18 cellular contexts compared by ENCODE assay signal in genomic region chr3:24149032-24149431, GRCh38.
DNase-seq lines count a peak whose midpoint lies in the region; TF ChIP-seq lines count a peak whose summit lies in the region.
"Had no signal": no experiment of that assay in that cellular context is flagged by ENCODE, and none has a peak within 500 bp of the region (broad histone marks: within the 10 kb centered on the region; RNA-seq: fewer than 3 reads in every experiment).

No MANE protein-coding gene starts in this region.

- H3K27ac ChIP-seq in DOHH2 (ENCODE audit: low read depth, low read length) (no peak overlapping the region), brain microvascular endothelial cell (no peak overlapping the region)
- H3K27ac ChIP-seq: BLaER1 treated with 17β-estradiol and CSF1 and Interleukin-3, amounts not matched to agents 10 nM and 100 nM; VCaP had no signal

- TF ChIP-seq CTCF in DOHH2 (IDR thresholded peaks at IDR 0.05; ENCODE audit: low read depth, low read length, poor library complexity, severe bottlenecking) (peak; percentile 49), brain microvascular endothelial cell (IDR thresholded peaks at IDR 0.05; ENCODE audit: low read depth, low read length, missing control alignments) (peak; percentile 46), nephron progenitor cell (IDR thresholded peaks at IDR 0.05) (peak; percentile 31)

- H3K79me2 ChIP-seq in DOHH2 (ENCODE audit: control insufficient read depth, low read length): no peaks in the 10 kb centered on the region

- H3K36me3 ChIP-seq in DOHH2 (ENCODE audit: control insufficient read depth, low read length) (no peaks in the 10 kb centered on the region), brain microvascular endothelial cell (replicated peaks) (no peaks in the 10 kb centered on the region)
- H3K36me3 ChIP-seq: BLaER1 treated with 17β-estradiol and CSF1 and Interleukin-3, amounts not matched to agents 10 nM and 100 nM had no signal

- H3K4me1 Mint-ChIP-seq in nephron progenitor cell: no peaks in the 10 kb centered on the region
- peaks cover 3% of the 10 kb centered on the region for H3K4me1 Mint-ChIP-seq in activated CD4-positive, alpha-beta T cell treated with anti-CD3 and anti-CD28 coated beads, Interleukin-2, amount 10 ng/mL, durations not matched to agents 24 days and 14 days

- intact Hi-C loops in activated CD4-positive, alpha-beta T cell treated with anti-CD3 and anti-CD28 coated beads, Interleukin-2, amount 10 ng/mL, durations not matched to agents 24 days and 14 days (cut with micrococcal nuclease): no loop called here

- H3K4me2 ChIP-seq in DOHH2 (ENCODE audit: low read length): no peak overlapping the region
- H3K4me2 ChIP-seq: BLaER1 treated with 17β-estradiol and CSF1 and Interleukin-3, amounts not matched to agents 10 nM and 100 nM had no signal

- H3K4me3 ChIP-seq in DOHH2 (ENCODE audit: low read length) (no peak overlapping the region), brain microvascular endothelial cell (ENCODE audit: low read depth, low read length) (no peak overlapping the region)
- H3K4me3 ChIP-seq: BLaER1 treated with 17β-estradiol and CSF1 and Interleukin-3, amounts not matched to agents 10 nM and 100 nM; dorsolateral prefrontal cortex had no signal

- no peaks in the 10 kb centered on the region for H3K9me3 ChIP-seq in DOHH2 (ENCODE audit: control insufficient read depth, insufficient read depth, low read length)
- H3K9me3 ChIP-seq: BLaER1 treated with 17β-estradiol and CSF1 and Interleukin-3, amounts not matched to agents 10 nM and 100 nM had no signal

- peak; percentile 16 for DNase-seq in HT-29 (ENCODE audit: low spot score)
- no peak for DNase-seq in brain microvascular endothelial cell
- peak; percentile 6 for DNase-seq in nephron progenitor cell
- DNase-seq in COLO829 (ENCODE audit: low spot score): no peak
- DNase-seq in SKM-1 (lab: John Stamatoyannopoulos, UW; ENCODE audit: unreplicated experiment): no peak
- no peak for DNase-seq in activated CD4-positive, alpha-beta T cell treated with anti-CD3 and anti-CD28 coated beads, Interleukin-2, amount 10 ng/mL, durations not matched to agents 24 days and 14 days
- no peak for DNase-seq in DMS 273 (lab: John Stamatoyannopoulos, UW; ENCODE audit: unreplicated experiment)
- DNase-seq: activated CD8-positive, alpha-beta memory T cell treated with anti-CD3 and anti-CD28 coated beads, Interleukin-2, amount 50 U/mL, for 48 hours; dorsolateral prefrontal cortex; GF-D8; kidney glomerular epithelial cell; NCI-H1105; NCI-H526; stimulated activated CD4-positive, alpha-beta T cell treated with anti-CD3 and anti-CD28 coated beads, Interleukin-2, amount 100 ng/mL, for 48 hours had no signal

- in situ Hi-C loops in brain microvascular endothelial cell (cut with HindIII; ENCODE audit: low pct_ligation_motif_present, low sequenced_read_pairs): no loop called here

- no peaks in the 10 kb centered on the region for H4K20me1 ChIP-seq in DOHH2 (ENCODE audit: control insufficient read depth, insufficient read depth, low read depth, low read length)
- H4K20me1 ChIP-seq: BLaER1 treated with 17β-estradiol and CSF1 and Interleukin-3, amounts not matched to agents 10 nM and 100 nM had no signal

- H3K9me3 Mint-ChIP-seq in nephron progenitor cell: no peaks in the 10 kb centered on the region
- no peaks in the 10 kb centered on the region for H3K9me3 Mint-ChIP-seq in activated CD4-positive, alpha-beta T cell treated with anti-CD3 and anti-CD28 coated beads, Interleukin-2, amount 10 ng/mL, durations not matched to agents 24 days and 14 days
- H3K9me3 Mint-ChIP-seq: stimulated activated memory B cell treated with anti-CD40 and anti-IgM and Interleukin-4, amounts not matched to agents 10 μg/mL and 1 μg/mL and 100 μg/mL, for 72 hours had no signal

- H3K36me3 Mint-ChIP-seq in nephron progenitor cell (ENCODE audit: low read depth): no peaks in the 10 kb centered on the region
- H3K36me3 Mint-ChIP-seq in activated CD4-positive, alpha-beta T cell treated with anti-CD3 and anti-CD28 coated beads, Interleukin-2, amount 10 ng/mL, durations not matched to agents 24 days and 14 days (ENCODE audit: low read depth): no peaks in the 10 kb centered on the region
- H3K36me3 Mint-ChIP-seq: stimulated activated memory B cell treated with anti-CD40 and anti-IgM and Interleukin-4, amounts not matched to agents 10 μg/mL and 1 μg/mL and 100 μg/mL, for 72 hours had no signal

- H3K4me3 Mint-ChIP-seq in nephron progenitor cell: no peak overlapping the region
- H3K4me3 Mint-ChIP-seq in activated CD4-positive, alpha-beta T cell treated with anti-CD3 and anti-CD28 coated beads, Interleukin-2, amount 10 ng/mL, durations not matched to agents 24 days and 14 days: no peak overlapping the region
- H3K4me3 Mint-ChIP-seq: stimulated activated memory B cell treated with anti-CD40 and anti-IgM and Interleukin-4, amounts not matched to agents 10 μg/mL and 1 μg/mL and 100 μg/mL, for 72 hours had no signal

- peaks cover under 1% of the 10 kb centered on the region; the same call in 1 of the 2 replicates for H3K4me1 ChIP-seq in DOHH2 (ENCODE audit: control insufficient read depth, low read length)

- no peaks in the 10 kb centered on the region for H3K9me2 ChIP-seq in DOHH2 (replicated peaks; ENCODE audit: control insufficient read depth, low read length)

- H3K27me3 Mint-ChIP-seq in nephron progenitor cell (ENCODE audit: low read depth, poor library complexity): peaks cover 3% of the 10 kb centered on the region
- H3K27me3 Mint-ChIP-seq in activated CD4-positive, alpha-beta T cell treated with anti-CD3 and anti-CD28 coated beads, Interleukin-2, amount 10 ng/mL, durations not matched to agents 24 days and 14 days: peaks cover 4% of the 10 kb centered on the region
- H3K27me3 Mint-ChIP-seq: stimulated activated memory B cell treated with anti-CD40 and anti-IgM and Interleukin-4, amounts not matched to agents 10 μg/mL and 1 μg/mL and 100 μg/mL, for 72 hours had no signal

- H3K27ac Mint-ChIP-seq in nephron progenitor cell: no peak overlapping the region
- H3K27ac Mint-ChIP-seq in activated CD4-positive, alpha-beta T cell treated with anti-CD3 and anti-CD28 coated beads, Interleukin-2, amount 10 ng/mL, durations not matched to agents 24 days and 14 days: no peak overlapping the region
- H3K27ac Mint-ChIP-seq: stimulated activated memory B cell treated with anti-CD40 and anti-IgM and Interleukin-4, amounts not matched to agents 10 μg/mL and 1 μg/mL and 100 μg/mL, for 72 hours had no signal

- H3F3A ChIP-seq in DOHH2 (ENCODE audit: control insufficient read depth, insufficient read depth): no peaks in the 10 kb centered on the region

- no peaks in the 10 kb centered on the region for H3K27me3 ChIP-seq in DOHH2 (ENCODE audit: control insufficient read depth, low read length)
- no peaks in the 10 kb centered on the region for H3K27me3 ChIP-seq in brain microvascular endothelial cell (replicated peaks)
- H3K27me3 ChIP-seq: BLaER1 treated with 17β-estradiol and CSF1 and Interleukin-3, amounts not matched to agents 10 nM and 100 nM; dorsolateral prefrontal cortex had no signal

Comparison
In these comparisons a context has a peak if more than half of its experiments do, and no peak if none do; other contexts are left out.
1. DNase-seq: peak in HT-29 (single experiment) and nephron progenitor cell (single experiment); none in brain microvascular endothelial cell (single experiment), COLO829 (single experiment), SKM-1 (single experiment), activated CD4-positive, alpha-beta T cell treated with anti-CD3 and anti-CD28 coated beads, Interleukin-2, amount 10 ng/mL, durations not matched to agents 24 days and 14 days (single experiment) and DMS 273 (single experiment).
2. Peak in every context shown above with its lines, with median percentiles within 50 percentile points of each other: CTCF ChIP-seq.